Comparison of ENCODE assay signal across 1 cellular context in genomic region chr15:69997701-69998273, GRCh38.
TF ChIP-seq lines count a peak whose summit lies in the region.

No MANE protein-coding gene starts in this region.

TF ChIP-seq in HepG2, 621 proteins besides CTCF, POLR2A, EP300 and RAD21 (continued from another document):
- no peak for TF ChIP-seq ZNF414 (CRISPR knock-in tag; IDR thresholded peaks at IDR 0.05)
- no peak for TF ChIP-seq ZMYM3 (CRISPR knock-in tag; IDR thresholded peaks at IDR 0.05)
- no peak for TF ChIP-seq ZNF3 (CRISPR knock-in tag; IDR thresholded peaks at IDR 0.05)
- TF ChIP-seq ZNF607 (CRISPR knock-in tag; IDR thresholded peaks at IDR 0.05; ENCODE audit: borderline replicate concordance), result no peak
- TF ChIP-seq NCOA5 (CRISPR knock-in tag; IDR thresholded peaks at IDR 0.05), result no peak
- TF ChIP-seq, protein P1, sequence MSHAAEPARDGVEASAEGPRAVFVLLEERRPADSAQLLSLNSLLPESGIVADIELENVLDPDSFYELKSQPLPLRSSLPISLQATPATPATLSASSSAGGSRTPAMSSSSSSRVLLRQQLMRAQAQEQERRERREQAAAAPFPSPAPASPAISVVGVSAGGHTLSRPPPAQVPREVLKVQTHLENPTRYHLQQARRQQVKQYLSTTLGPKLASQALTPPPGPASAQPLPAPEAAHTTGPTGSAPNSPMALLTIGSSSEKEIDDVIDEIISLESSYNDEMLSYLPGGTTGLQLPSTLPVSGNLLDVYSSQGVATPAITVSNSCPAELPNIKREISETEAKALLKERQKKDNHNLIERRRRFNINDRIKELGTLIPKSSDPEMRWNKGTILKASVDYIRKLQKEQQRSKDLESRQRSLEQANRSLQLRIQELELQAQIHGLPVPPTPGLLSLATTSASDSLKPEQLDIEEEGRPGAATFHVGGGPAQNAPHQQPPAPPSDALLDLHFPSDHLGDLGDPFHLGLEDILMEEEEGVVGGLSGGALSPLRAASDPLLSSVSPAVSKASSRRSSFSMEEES (CRISPR knock-in tag; IDR thresholded peaks at IDR 0.05), result no peak
- no peak for TF ChIP-seq ZNF333 (CRISPR knock-in tag; IDR thresholded peaks at IDR 0.05; ENCODE audit: borderline replicate concordance)
- TF ChIP-seq ZNF776 (CRISPR knock-in tag; IDR thresholded peaks at IDR 0.05), result no peak
- TF ChIP-seq PRDM4 (CRISPR knock-in tag; IDR thresholded peaks at IDR 0.05; ENCODE audit: borderline replicate concordance), result no peak
- TF ChIP-seq, protein P2, sequence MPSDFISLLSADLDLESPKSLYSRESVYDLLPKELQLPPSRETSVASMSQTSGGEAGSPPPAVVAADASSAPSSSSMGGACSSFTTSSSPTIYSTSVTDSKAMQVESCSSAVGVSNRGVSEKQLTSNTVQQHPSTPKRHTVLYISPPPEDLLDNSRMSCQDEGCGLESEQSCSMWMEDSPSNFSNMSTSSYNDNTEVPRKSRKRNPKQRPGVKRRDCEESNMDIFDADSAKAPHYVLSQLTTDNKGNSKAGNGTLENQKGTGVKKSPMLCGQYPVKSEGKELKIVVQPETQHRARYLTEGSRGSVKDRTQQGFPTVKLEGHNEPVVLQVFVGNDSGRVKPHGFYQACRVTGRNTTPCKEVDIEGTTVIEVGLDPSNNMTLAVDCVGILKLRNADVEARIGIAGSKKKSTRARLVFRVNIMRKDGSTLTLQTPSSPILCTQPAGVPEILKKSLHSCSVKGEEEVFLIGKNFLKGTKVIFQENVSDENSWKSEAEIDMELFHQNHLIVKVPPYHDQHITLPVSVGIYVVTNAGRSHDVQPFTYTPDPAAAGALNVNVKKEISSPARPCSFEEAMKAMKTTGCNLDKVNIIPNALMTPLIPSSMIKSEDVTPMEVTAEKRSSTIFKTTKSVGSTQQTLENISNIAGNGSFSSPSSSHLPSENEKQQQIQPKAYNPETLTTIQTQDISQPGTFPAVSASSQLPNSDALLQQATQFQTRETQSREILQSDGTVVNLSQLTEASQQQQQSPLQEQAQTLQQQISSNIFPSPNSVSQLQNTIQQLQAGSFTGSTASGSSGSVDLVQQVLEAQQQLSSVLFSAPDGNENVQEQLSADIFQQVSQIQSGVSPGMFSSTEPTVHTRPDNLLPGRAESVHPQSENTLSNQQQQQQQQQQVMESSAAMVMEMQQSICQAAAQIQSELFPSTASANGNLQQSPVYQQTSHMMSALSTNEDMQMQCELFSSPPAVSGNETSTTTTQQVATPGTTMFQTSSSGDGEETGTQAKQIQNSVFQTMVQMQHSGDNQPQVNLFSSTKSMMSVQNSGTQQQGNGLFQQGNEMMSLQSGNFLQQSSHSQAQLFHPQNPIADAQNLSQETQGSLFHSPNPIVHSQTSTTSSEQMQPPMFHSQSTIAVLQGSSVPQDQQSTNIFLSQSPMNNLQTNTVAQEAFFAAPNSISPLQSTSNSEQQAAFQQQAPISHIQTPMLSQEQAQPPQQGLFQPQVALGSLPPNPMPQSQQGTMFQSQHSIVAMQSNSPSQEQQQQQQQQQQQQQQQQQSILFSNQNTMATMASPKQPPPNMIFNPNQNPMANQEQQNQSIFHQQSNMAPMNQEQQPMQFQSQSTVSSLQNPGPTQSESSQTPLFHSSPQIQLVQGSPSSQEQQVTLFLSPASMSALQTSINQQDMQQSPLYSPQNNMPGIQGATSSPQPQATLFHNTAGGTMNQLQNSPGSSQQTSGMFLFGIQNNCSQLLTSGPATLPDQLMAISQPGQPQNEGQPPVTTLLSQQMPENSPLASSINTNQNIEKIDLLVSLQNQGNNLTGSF (CRISPR knock-in tag; IDR thresholded peaks at IDR 0.05), result no peak
- no peak for TF ChIP-seq ZBTB20 (CRISPR knock-in tag; IDR thresholded peaks at IDR 0.05; ENCODE audit: borderline replicate concordance, low read depth)
- TF ChIP-seq, protein P3, sequence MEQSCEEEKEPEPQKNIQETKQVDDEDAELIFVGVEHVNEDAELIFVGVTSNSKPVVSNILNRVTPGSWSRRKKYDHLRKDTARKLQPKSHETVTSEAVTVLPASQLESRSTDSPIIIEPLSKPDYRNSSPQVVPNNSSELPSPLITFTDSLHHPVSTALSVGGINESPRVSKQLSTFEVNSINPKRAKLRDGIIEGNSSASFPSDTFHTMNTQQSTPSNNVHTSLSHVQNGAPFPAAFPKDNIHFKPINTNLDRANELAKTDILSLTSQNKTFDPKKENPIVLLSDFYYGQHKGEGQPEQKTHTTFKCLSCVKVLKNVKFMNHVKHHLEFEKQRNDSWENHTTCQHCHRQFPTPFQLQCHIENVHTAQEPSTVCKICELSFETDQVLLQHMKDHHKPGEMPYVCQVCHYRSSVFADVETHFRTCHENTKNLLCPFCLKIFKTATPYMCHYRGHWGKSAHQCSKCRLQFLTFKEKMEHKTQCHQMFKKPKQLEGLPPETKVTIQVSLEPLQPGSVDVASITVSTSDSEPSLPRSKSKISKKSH (CRISPR knock-in tag; IDR thresholded peaks at IDR 0.05; ENCODE audit: borderline replicate concordance), result no peak
- TF ChIP-seq SOX13 (IDR thresholded peaks at IDR 0.05), result no peak
- no peak for TF ChIP-seq SOX13 (CRISPR knock-in tag; conservative IDR thresholded peaks at IDR 0.05 in 1 of 2, IDR thresholded peaks at IDR 0.05 in 1 of 2)
TF ChIP-seq in HepG2: peak in this region for 0.
